Comparison of ENCODE assay signal across 10 cellular contexts in the genomic region with DNA sequence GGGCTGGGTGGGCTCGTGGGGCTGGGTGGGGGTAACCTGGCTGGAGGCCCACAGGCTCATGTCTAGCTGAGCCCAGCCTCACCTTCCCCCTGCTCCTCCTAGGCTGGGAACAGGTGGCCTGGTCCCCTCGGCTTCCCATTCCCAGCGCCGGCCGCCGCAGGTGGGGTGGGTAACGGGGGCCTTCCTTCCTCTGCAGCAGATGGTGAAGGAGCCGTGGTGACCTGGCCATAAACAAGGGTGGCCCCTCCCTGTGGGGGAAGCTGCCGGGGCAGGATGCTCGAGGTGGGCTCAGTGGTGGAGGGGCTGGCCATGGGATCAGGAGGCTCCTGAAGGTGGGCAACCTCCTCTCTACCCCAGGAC.
"Had no signal": no experiment of that assay in that cellular context is flagged by ENCODE, and none has a peak within 500 bp of the region (broad histone marks: within the 10 kb centered on the region; RNA-seq: fewer than 3 reads in every experiment).

No MANE protein-coding gene starts in this region.

- ATAC-seq: activated CD4-positive, alpha-beta T cell treated with anti-CD3 and anti-CD28 coated beads for 36 hours; activated naive CD4-positive, alpha-beta T cell treated with anti-CD3 and anti-CD28 coated beads, Interleukin-2, amount 50 U/mL, for 72 hours; activated T-cell treated with anti-CD3 and anti-CD28 coated beads, Interleukin-2, amount 50 U/mL, for 4 hours; esophagus mucosa had no signal

- H3K9me3 ChIP-seq: sigmoid colon had no signal

- H3K4me3 ChIP-seq: cardiac muscle cell, sigmoid colon had no signal

- H3K36me3 ChIP-seq: cardiac muscle cell, sigmoid colon had no signal

- H3K27ac ChIP-seq: cardiac muscle cell, sigmoid colon had no signal

- H3K27me3 ChIP-seq: cardiac muscle cell, sigmoid colon had no signal

- DNase-seq: activated CD4-positive, alpha-beta memory T cell treated with anti-CD3 and anti-CD28 coated beads, Interleukin-2, amount 10 ng/mL, durations not matched to agents 7 days and 5 days; activated CD4-positive, alpha-beta T cell treated with anti-CD3 and anti-CD28 coated beads for 36 hours; activated effector memory CD4-positive, alpha-beta T cell treated with anti-CD3 and anti-CD28 coated beads, Interleukin-2, amount 50 U/mL, for 16 hours; activated T-cell treated with anti-CD3 and anti-CD28 coated beads, Interleukin-2, amount 50 U/mL, for 4 hours; kidney glomerular epithelial cell; sigmoid colon; stimulated activated CD4-positive, alpha-beta T cell treated with anti-CD3 and anti-CD28 coated beads, Interleukin-1b, Interleukin-23, amount 100 ng/mL, for 48 hours had no signal
